Comparison of ENCODE assay signal across 2 cellular contexts in the genomic region with DNA sequence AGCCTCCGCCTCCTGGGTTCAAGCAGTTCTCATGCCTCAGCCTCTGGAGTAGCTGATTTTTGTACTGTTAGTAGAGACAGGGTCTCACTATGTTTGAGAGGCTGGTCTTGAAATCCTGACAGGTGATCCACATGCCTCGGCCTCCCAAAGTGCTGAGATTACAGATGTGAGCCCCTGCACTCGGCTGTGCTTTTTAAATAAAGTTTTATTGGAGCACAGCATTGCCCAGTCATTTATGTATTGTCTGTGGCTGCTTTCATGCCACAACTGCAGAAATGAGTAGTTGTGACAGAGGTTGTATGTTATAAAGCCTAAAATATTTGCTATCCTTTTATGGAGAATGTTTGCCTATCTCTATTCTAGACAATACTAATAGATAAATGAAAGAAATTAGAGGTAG.
A peak's percentile ranks its signal among the peaks of the same experiment; 100 is the strongest.
TF ChIP-seq lines count a peak whose summit lies in the region.

No MANE protein-coding gene starts in this region.

TF ChIP-seq in HepG2, 621 proteins besides CTCF, POLR2A, EP300 and RAD21:
- TF ChIP-seq, protein P1, sequence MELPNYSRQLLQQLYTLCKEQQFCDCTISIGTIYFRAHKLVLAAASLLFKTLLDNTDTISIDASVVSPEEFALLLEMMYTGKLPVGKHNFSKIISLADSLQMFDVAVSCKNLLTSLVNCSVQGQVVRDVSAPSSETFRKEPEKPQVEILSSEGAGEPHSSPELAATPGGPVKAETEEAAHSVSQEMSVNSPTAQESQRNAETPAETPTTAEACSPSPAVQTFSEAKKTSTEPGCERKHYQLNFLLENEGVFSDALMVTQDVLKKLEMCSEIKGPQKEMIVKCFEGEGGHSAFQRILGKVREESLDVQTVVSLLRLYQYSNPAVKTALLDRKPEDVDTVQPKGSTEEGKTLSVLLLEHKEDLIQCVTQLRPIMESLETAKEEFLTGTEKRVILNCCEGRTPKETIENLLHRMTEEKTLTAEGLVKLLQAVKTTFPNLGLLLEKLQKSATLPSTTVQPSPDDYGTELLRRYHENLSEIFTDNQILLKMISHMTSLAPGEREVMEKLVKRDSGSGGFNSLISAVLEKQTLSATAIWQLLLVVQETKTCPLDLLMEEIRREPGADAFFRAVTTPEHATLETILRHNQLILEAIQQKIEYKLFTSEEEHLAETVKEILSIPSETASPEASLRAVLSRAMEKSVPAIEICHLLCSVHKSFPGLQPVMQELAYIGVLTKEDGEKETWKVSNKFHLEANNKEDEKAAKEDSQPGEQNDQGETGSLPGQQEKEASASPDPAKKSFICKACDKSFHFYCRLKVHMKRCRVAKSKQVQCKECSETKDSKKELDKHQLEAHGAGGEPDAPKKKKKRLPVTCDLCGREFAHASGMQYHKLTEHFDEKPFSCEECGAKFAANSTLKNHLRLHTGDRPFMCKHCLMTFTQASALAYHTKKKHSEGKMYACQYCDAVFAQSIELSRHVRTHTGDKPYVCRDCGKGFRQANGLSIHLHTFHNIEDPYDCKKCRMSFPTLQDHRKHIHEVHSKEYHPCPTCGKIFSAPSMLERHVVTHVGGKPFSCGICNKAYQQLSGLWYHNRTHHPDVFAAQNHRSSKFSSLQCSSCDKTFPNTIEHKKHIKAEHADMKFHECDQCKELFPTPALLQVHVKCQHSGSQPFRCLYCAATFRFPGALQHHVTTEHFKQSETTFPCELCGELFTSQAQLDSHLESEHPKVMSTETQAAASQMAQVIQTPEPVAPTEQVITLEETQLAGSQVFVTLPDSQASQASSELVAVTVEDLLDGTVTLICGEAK (IDR thresholded peaks at IDR 0.05): peak; percentile 66
- TF ChIP-seq, protein P1 (CRISPR knock-in tag; IDR thresholded peaks at IDR 0.05): peak; percentile 99
- no peak for TF ChIP-seq TRIM22 (IDR thresholded peaks at IDR 0.05)

TF ChIP-seq in K562, 482 proteins besides CTCF, POLR2A, EP300 and RAD21:
- no peak for TF ChIP-seq ZNF3 (CRISPR knock-in tag; IDR thresholded peaks at IDR 0.05)
- TF ChIP-seq, protein P1 (IDR thresholded peaks at IDR 0.05): peak; percentile 93
- TF ChIP-seq, protein P1 (CRISPR knock-in tag; IDR thresholded peaks at IDR 0.05): peak; percentile 70
